Comparison of ENCODE assay signal across 27 cellular contexts in the genomic region with DNA sequence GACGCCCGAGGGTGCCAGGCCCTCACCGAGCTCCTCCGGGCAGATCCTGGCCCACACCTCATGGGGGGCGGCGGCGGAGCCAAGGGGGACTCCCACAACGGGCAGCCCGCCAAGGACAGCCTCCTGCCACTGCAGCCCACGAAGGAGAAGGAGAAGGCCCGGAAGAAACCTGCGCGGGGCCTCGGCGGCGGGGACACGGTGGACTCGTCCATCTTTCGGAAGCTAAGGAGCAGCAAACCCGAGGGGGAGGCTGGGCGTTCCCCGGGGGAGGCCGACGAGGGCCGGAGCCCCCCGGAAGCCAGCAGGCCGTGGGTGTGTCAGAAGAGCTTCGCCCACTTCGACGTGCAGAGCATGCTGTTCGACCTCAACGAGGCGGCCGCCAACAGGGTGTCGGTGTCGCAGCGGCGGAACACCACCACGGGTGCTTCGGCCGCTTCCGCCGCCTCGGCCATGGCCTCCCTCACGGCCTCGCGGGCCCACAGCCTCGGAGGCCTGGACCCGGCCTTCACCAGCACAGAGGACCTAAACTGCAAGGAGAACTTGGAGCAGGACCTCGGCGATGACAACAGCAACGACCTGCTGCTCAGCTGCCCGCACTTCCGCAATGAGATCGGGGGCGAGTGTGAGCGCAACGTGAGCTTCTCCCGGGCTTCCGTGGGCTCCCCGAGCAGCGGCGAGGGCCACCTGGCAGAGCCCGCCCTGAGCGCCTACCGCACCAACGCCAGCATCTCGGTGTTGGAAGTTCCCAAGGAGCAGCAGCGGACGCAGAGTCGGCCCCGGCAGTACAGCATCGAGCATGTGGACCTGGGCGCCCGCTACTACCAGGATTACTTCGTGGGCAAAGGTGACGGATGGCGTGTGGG.
"Had no signal": no experiment of that assay in that cellular context is flagged by ENCODE, and none has a peak within 500 bp of the region (broad histone marks: within the 10 kb centered on the region; RNA-seq: fewer than 3 reads in every experiment).

No MANE protein-coding gene starts in this region.

- H3K4me3 Mint-ChIP-seq: activated CD4-positive, alpha-beta T cell treated with anti-CD3 and anti-CD28 coated beads, Interleukin-2, amount 10 ng/mL, durations not matched to agents 24 days and 14 days; activated CD8-positive, alpha-beta T cell treated with anti-CD3 and anti-CD28 coated beads for 36 hours; activated naive CD8-positive, alpha-beta T cell treated with anti-CD3 and anti-CD28 coated beads for 36 hours; activated T-cell treated with anti-CD3 and anti-CD28 coated beads, Interleukin-2, amount 50 U/mL, for 72 hours; activated T-helper 17 cell treated with anti-CD3 and anti-CD28 coated beads, Interleukin-2, amount 50 U/mL, for 72 hours; central memory CD8-positive, alpha-beta T cell had no signal

- H3K36me3 ChIP-seq: cardiac muscle cell had no signal

- H3K27me3 ChIP-seq: brain microvascular endothelial cell, cardiac muscle cell, SJCRH30 had no signal

- DNase-seq: activated CD4-positive, alpha-beta T cell treated with anti-CD3 and anti-CD28 coated beads, Interleukin-2, amount 10 ng/mL, durations not matched to agents 24 days and 14 days; activated CD4-positive, alpha-beta T cell treated with anti-CD3 and anti-CD28 coated beads, Interleukin-2, amount 50 U/mL, for 4 hours; activated CD8-positive, alpha-beta T cell treated with anti-CD3 and anti-CD28 coated beads for 36 hours; activated effector memory CD4-positive, alpha-beta T cell treated with anti-CD3 and anti-CD28 coated beads, Interleukin-2, amount 50 U/mL, for 16 hours; activated naive CD4-positive, alpha-beta T cell; activated naive CD4-positive, alpha-beta T cell treated with anti-CD3 and anti-CD28 coated beads, Interleukin-2, amount 50 U/mL, for 16 hours; activated naive CD8-positive, alpha-beta T cell treated with anti-CD3 and anti-CD28 coated beads for 36 hours; activated T-cell treated with anti-CD3 and anti-CD28 coated beads, Interleukin-2, amount 50 U/mL, for 1 hour; activated T-cell treated with anti-CD3 and anti-CD28 coated beads, Interleukin-2, amount 50 U/mL, for 72 hours; amniotic stem cell; aorta; brain microvascular endothelial cell; Kasumi-1; MM.1S; MV-4-11; NCI-H1092; NCI-H1436 treated with DMSO at 0.1 percent for 48 hours; NCI-H1694 treated with DMSO at 0.1 percent for 48 hours; NCI-H345; NCI-H524 treated with DMSO at 0.1 percent for 48 hours; PC-9; SJCRH30; T1000 had no signal

- H3K27me3 Mint-ChIP-seq: activated CD4-positive, alpha-beta T cell treated with anti-CD3 and anti-CD28 coated beads, Interleukin-2, amount 10 ng/mL, durations not matched to agents 24 days and 14 days; activated CD8-positive, alpha-beta T cell treated with anti-CD3 and anti-CD28 coated beads for 36 hours; activated naive CD8-positive, alpha-beta T cell treated with anti-CD3 and anti-CD28 coated beads for 36 hours; activated T-helper 17 cell treated with anti-CD3 and anti-CD28 coated beads, Interleukin-2, amount 50 U/mL, for 72 hours; central memory CD8-positive, alpha-beta T cell had no signal

- H3K4me3 ChIP-seq: cardiac muscle cell, PC-9, SJCRH30, SK-N-MC had no signal

- H3K9me3 Mint-ChIP-seq: activated CD4-positive, alpha-beta T cell treated with anti-CD3 and anti-CD28 coated beads, Interleukin-2, amount 10 ng/mL, durations not matched to agents 24 days and 14 days; activated CD8-positive, alpha-beta T cell treated with anti-CD3 and anti-CD28 coated beads for 36 hours; activated naive CD8-positive, alpha-beta T cell treated with anti-CD3 and anti-CD28 coated beads for 36 hours; activated T-cell treated with anti-CD3 and anti-CD28 coated beads, Interleukin-2, amount 50 U/mL, for 72 hours; activated T-helper 17 cell treated with anti-CD3 and anti-CD28 coated beads, Interleukin-2, amount 50 U/mL, for 72 hours; central memory CD8-positive, alpha-beta T cell had no signal

- H3K4me2 ChIP-seq: PC-9 had no signal

- H3K4me1 Mint-ChIP-seq: central memory CD8-positive, alpha-beta T cell had no signal

- H2AFZ ChIP-seq: PC-9 had no signal

- ATAC-seq: activated CD8-positive, alpha-beta T cell treated with anti-CD3 and anti-CD28 coated beads for 36 hours; activated T-cell treated with anti-CD3 and anti-CD28 coated beads, Interleukin-2, amount 50 U/mL, for 72 hours; activated T-helper 17 cell treated with anti-CD3 and anti-CD28 coated beads, Interleukin-2, amount 50 U/mL, for 72 hours had no signal

- H3K27ac ChIP-seq: brain microvascular endothelial cell, cardiac muscle cell, PC-9, SJCRH30, SK-N-MC had no signal

- H3K27ac Mint-ChIP-seq: activated CD4-positive, alpha-beta T cell treated with anti-CD3 and anti-CD28 coated beads, Interleukin-2, amount 10 ng/mL, durations not matched to agents 24 days and 14 days; activated CD8-positive, alpha-beta T cell treated with anti-CD3 and anti-CD28 coated beads for 36 hours; activated T-cell treated with anti-CD3 and anti-CD28 coated beads, Interleukin-2, amount 50 U/mL, for 72 hours had no signal
